1 cellular context compared by ENCODE assay signal in the genomic region with DNA sequence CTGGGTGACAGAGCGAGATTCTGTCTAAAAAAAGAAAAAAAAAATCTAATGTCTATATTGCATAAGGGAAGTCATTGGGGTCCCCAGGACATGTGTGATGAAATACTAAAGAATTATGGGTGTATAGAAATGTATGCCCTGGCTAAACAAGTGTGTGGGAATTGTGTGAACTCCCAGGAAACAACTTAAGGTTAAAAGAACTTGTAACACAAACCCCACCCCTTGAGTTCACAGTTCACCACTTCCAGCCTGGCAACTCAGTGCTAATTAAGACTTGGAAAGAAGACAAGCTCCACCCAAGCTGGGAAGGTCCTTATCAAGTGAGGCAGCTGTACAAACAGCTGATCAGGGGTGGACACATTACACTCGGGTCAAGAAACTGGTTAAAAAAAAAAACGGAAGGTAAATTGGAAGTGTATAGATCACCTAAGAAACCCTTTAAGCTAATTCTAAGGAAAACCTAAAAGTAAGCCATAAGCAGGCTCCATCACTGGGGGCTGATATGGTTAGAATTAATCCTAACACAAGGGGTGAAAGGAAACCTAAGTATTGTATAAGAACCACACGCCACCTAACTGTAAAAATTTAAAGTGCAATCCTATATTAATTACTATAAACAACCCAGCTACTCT.
TF ChIP-seq lines count a peak whose summit lies in the region.

No MANE protein-coding gene starts in this region.

TF ChIP-seq in K562, 482 proteins besides CTCF, POLR2A, EP300 and RAD21 (continued from another document and continues in another):
- TF ChIP-seq, protein P1, sequence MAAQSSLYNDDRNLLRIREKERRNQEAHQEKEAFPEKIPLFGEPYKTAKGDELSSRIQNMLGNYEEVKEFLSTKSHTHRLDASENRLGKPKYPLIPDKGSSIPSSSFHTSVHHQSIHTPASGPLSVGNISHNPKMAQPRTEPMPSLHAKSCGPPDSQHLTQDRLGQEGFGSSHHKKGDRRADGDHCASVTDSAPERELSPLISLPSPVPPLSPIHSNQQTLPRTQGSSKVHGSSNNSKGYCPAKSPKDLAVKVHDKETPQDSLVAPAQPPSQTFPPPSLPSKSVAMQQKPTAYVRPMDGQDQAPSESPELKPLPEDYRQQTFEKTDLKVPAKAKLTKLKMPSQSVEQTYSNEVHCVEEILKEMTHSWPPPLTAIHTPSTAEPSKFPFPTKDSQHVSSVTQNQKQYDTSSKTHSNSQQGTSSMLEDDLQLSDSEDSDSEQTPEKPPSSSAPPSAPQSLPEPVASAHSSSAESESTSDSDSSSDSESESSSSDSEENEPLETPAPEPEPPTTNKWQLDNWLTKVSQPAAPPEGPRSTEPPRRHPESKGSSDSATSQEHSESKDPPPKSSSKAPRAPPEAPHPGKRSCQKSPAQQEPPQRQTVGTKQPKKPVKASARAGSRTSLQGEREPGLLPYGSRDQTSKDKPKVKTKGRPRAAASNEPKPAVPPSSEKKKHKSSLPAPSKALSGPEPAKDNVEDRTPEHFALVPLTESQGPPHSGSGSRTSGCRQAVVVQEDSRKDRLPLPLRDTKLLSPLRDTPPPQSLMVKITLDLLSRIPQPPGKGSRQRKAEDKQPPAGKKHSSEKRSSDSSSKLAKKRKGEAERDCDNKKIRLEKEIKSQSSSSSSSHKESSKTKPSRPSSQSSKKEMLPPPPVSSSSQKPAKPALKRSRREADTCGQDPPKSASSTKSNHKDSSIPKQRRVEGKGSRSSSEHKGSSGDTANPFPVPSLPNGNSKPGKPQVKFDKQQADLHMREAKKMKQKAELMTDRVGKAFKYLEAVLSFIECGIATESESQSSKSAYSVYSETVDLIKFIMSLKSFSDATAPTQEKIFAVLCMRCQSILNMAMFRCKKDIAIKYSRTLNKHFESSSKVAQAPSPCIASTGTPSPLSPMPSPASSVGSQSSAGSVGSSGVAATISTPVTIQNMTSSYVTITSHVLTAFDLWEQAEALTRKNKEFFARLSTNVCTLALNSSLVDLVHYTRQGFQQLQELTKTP (IDR thresholded peaks at IDR 0.05; ENCODE audit: low read depth in 1 of 2, partially characterized antibody in 2 of 2), result peak in 1 of 2 experiments; percentile 19
- TF ChIP-seq SMARCE1 (IDR thresholded peaks at IDR 0.05), result peak; percentile 91
- TF ChIP-seq, protein P2, sequence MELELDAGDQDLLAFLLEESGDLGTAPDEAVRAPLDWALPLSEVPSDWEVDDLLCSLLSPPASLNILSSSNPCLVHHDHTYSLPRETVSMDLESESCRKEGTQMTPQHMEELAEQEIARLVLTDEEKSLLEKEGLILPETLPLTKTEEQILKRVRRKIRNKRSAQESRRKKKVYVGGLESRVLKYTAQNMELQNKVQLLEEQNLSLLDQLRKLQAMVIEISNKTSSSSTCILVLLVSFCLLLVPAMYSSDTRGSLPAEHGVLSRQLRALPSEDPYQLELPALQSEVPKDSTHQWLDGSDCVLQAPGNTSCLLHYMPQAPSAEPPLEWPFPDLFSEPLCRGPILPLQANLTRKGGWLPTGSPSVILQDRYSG (tag; conservative IDR thresholded peaks at IDR 0.05; ENCODE audit: low read depth), result no peak
- TF ChIP-seq GABPB1 (CRISPR knock-in tag; IDR thresholded peaks at IDR 0.05), result no peak
- no peak for TF ChIP-seq WHSC1 (IDR thresholded peaks at IDR 0.05; ENCODE audit: low read length)
- TF ChIP-seq SMARCC2 (IDR thresholded peaks at IDR 0.05; ENCODE audit: low read depth), result peak; percentile 82
- no peak for TF ChIP-seq KLF10 (CRISPR knock-in tag; IDR thresholded peaks at IDR 0.05)
- no peak for TF ChIP-seq BACH1 (tag; IDR thresholded peaks at IDR 0.05)
- TF ChIP-seq ELF4 (CRISPR knock-in tag; IDR thresholded peaks at IDR 0.05), result no peak
- no peak for TF ChIP-seq CBX3 (IDR thresholded peaks at IDR 0.05; ENCODE audit: borderline replicate concordance in 1 of 2, low read length in 2 of 2)
- TF ChIP-seq MYC (IDR thresholded peaks at IDR 0.05; ENCODE audit: low read depth, low read length), result no peak
- TF ChIP-seq MYC (CRISPR knock-in tag; IDR thresholded peaks at IDR 0.05; ENCODE audit: borderline replicate concordance, low read depth), result no peak
- 0 out of 2 replicates have a peak, but pooled peaks have one; percentile 38 for TF ChIP-seq ZNF589 (CRISPR knock-in tag; IDR thresholded peaks at IDR 0.05; ENCODE audit: low read depth)
- TF ChIP-seq RHOXF2B (CRISPR knock-in tag; conservative IDR thresholded peaks at IDR 0.05), result no peak
- TF ChIP-seq, protein P3, sequence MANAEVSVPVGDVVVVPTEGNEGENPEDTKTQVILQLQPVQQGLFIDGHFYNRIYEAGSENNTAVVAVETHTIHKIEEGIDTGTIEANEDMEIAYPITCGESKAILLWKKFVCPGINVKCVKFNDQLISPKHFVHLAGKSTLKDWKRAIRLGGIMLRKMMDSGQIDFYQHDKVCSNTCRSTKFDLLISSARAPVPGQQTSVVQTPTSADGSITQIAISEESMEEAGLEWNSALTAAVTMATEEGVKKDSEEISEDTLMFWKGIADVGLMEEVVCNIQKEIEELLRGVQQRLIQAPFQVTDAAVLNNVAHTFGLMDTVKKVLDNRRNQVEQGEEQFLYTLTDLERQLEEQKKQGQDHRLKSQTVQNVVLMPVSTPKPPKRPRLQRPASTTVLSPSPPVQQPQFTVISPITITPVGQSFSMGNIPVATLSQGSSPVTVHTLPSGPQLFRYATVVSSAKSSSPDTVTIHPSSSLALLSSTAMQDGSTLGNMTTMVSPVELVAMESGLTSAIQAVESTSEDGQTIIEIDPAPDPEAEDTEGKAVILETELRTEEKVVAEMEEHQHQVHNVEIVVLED (CRISPR knock-in tag; IDR thresholded peaks at IDR 0.05), result no peak
- TF ChIP-seq TSC22D4 (tag; IDR thresholded peaks at IDR 0.05), result no peak
- TF ChIP-seq ZNF212 (CRISPR knock-in tag; IDR thresholded peaks at IDR 0.05), result no peak
- no peak for TF ChIP-seq CHD4 (IDR thresholded peaks at IDR 0.05; ENCODE audit: insufficient read depth, insufficient replicate concordance, low read depth, low read length, poor library complexity, severe bottlenecking)
- TF ChIP-seq RBFOX2 (IDR thresholded peaks at IDR 0.05; ENCODE audit: low read depth, low read length), result no peak
- TF ChIP-seq HDAC6 (IDR thresholded peaks at IDR 0.05; ENCODE audit: low read depth, low read length), result no peak
- no peak for TF ChIP-seq ZZZ3 (IDR thresholded peaks at IDR 0.05)
- peak; percentile 92 for TF ChIP-seq NR2C1 (IDR thresholded peaks at IDR 0.05)
- peak; percentile 92 for TF ChIP-seq NR2C1 (tag; IDR thresholded peaks at IDR 0.05)
- TF ChIP-seq, protein P4, sequence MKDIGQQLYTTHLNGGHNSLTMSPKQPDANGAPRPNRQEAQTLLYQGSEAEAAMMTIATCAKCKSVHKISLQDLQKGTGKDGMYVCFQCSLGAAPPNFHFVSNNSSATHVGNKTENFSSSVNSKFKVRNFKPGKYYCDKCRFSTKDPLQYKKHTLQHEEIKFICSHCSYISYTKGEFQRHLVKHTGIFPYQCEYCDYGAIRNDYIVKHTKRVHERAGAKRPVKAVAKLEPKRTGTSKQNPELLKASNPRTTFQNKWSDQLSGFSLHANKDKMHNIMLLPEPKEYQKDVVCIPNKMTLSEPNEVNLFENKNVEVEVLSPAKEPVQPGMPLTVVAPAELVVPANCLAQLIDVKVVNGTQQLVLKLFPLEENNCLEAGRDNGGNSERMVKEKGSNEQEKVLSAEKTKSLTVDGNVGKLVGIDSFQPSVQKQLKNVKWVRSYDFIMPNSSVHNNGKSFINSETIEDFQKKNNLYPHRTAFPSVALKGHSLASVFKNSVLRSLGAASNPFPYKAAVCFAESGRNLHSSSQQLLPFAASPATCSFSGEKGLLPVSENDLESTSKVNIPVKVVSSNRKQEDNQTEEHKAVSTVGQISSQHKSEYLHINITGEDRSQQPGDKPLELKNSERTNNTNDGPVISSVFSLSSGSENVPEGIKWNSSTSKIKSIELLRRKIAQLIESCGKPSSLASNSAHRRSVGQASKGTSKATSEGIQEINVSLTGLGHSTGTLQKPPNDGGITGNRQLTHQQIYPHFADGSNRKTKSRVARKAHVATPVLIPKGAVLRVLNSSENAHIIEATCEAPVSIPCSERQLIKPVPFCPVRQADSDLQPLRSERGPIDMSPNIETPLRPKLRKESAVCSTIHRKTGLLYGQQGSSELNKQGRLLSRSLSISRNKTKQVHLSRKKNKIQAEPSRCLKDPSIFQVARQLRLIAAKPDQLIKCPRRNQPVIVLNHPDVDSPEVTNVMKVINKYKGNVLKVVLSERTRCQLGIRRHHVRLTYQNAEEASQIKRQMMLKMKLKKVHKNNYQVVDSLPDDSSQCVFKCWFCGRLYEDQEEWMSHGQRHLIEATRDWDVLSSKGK (CRISPR knock-in tag; IDR thresholded peaks at IDR 0.05), result no peak
- no peak for TF ChIP-seq SIRT6 (IDR thresholded peaks at IDR 0.05; ENCODE audit: low read depth, low read length)
- TF ChIP-seq, protein P5, sequence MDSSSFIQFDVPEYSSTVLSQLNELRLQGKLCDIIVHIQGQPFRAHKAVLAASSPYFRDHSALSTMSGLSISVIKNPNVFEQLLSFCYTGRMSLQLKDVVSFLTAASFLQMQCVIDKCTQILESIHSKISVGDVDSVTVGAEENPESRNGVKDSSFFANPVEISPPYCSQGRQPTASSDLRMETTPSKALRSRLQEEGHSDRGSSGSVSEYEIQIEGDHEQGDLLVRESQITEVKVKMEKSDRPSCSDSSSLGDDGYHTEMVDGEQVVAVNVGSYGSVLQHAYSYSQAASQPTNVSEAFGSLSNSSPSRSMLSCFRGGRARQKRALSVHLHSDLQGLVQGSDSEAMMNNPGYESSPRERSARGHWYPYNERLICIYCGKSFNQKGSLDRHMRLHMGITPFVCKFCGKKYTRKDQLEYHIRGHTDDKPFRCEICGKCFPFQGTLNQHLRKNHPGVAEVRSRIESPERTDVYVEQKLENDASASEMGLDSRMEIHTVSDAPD (CRISPR knock-in tag; IDR thresholded peaks at IDR 0.05), result peak; percentile 11; the same call in 1 of the 2 replicates
- no peak for TF ChIP-seq KDM5B (IDR thresholded peaks at IDR 0.05; ENCODE audit: insufficient replicate concordance, low read depth, low read length)
- TF ChIP-seq, protein P6, sequence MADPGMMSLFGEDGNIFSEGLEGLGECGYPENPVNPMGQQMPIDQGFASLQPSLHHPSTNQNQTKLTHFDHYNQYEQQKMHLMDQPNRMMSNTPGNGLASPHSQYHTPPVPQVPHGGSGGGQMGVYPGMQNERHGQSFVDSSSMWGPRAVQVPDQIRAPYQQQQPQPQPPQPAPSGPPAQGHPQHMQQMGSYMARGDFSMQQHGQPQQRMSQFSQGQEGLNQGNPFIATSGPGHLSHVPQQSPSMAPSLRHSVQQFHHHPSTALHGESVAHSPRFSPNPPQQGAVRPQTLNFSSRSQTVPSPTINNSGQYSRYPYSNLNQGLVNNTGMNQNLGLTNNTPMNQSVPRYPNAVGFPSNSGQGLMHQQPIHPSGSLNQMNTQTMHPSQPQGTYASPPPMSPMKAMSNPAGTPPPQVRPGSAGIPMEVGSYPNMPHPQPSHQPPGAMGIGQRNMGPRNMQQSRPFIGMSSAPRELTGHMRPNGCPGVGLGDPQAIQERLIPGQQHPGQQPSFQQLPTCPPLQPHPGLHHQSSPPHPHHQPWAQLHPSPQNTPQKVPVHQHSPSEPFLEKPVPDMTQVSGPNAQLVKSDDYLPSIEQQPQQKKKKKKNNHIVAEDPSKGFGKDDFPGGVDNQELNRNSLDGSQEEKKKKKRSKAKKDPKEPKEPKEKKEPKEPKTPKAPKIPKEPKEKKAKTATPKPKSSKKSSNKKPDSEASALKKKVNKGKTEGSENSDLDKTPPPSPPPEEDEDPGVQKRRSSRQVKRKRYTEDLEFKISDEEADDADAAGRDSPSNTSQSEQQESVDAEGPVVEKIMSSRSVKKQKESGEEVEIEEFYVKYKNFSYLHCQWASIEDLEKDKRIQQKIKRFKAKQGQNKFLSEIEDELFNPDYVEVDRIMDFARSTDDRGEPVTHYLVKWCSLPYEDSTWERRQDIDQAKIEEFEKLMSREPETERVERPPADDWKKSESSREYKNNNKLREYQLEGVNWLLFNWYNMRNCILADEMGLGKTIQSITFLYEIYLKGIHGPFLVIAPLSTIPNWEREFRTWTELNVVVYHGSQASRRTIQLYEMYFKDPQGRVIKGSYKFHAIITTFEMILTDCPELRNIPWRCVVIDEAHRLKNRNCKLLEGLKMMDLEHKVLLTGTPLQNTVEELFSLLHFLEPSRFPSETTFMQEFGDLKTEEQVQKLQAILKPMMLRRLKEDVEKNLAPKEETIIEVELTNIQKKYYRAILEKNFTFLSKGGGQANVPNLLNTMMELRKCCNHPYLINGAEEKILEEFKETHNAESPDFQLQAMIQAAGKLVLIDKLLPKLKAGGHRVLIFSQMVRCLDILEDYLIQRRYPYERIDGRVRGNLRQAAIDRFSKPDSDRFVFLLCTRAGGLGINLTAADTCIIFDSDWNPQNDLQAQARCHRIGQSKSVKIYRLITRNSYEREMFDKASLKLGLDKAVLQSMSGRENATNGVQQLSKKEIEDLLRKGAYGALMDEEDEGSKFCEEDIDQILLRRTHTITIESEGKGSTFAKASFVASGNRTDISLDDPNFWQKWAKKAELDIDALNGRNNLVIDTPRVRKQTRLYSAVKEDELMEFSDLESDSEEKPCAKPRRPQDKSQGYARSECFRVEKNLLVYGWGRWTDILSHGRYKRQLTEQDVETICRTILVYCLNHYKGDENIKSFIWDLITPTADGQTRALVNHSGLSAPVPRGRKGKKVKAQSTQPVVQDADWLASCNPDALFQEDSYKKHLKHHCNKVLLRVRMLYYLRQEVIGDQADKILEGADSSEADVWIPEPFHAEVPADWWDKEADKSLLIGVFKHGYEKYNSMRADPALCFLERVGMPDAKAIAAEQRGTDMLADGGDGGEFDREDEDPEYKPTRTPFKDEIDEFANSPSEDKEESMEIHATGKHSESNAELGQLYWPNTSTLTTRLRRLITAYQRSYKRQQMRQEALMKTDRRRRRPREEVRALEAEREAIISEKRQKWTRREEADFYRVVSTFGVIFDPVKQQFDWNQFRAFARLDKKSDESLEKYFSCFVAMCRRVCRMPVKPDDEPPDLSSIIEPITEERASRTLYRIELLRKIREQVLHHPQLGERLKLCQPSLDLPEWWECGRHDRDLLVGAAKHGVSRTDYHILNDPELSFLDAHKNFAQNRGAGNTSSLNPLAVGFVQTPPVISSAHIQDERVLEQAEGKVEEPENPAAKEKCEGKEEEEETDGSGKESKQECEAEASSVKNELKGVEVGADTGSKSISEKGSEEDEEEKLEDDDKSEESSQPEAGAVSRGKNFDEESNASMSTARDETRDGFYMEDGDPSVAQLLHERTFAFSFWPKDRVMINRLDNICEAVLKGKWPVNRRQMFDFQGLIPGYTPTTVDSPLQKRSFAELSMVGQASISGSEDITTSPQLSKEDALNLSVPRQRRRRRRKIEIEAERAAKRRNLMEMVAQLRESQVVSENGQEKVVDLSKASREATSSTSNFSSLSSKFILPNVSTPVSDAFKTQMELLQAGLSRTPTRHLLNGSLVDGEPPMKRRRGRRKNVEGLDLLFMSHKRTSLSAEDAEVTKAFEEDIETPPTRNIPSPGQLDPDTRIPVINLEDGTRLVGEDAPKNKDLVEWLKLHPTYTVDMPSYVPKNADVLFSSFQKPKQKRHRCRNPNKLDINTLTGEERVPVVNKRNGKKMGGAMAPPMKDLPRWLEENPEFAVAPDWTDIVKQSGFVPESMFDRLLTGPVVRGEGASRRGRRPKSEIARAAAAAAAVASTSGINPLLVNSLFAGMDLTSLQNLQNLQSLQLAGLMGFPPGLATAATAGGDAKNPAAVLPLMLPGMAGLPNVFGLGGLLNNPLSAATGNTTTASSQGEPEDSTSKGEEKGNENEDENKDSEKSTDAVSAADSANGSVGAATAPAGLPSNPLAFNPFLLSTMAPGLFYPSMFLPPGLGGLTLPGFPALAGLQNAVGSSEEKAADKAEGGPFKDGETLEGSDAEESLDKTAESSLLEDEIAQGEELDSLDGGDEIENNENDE (IDR thresholded peaks at IDR 0.05; ENCODE audit: low read depth, low read length), result no peak
